ENCODE assay signal across 20 cellular contexts in genomic region chr15:55990986-55991385, GRCh38. TPM values are rescaled to one million over a fixed set of nuclear protein-coding genes. Genes with fewer than 3 reads are reported as not detected.
DNase-seq lines count a peak whose midpoint lies in the region; ATAC-seq and TF ChIP-seq lines count a peak whose summit lies in the region.
"Had no signal": no experiment of that assay in that cellular context is flagged by ENCODE, and none has a peak within 500 bp of the region (broad histone marks: within the 10 kb centered on the region; RNA-seq: fewer than 3 reads in every experiment).

No MANE protein-coding gene starts in this region.

- H3K27me3 ChIP-seq in SJSA1 (replicated peaks) (no peaks in the 10 kb centered on the region), upper lobe of left lung (no peaks in the 10 kb centered on the region), GM23338 (ENCODE audit: insufficient read depth) (peaks cover 29% of the 10 kb centered on the region)
- H3K27me3 ChIP-seq: heart right ventricle, MG63, upper lobe of right lung had no signal

- H3F3A ChIP-seq in GM23338 (replicated peaks; ENCODE audit: low read depth): peaks cover 7% of the 10 kb centered on the region; the same call in 1 of the 2 replicates

- H4K20me1 ChIP-seq in GM23338 (replicated peaks; ENCODE audit: insufficient read depth): no peaks in the 10 kb centered on the region; the same call in 1 of the 2 replicates

- DNase-seq in activated naive CD4-positive, alpha-beta T cell treated with Interleukin-2 at 50 U/mL for 16 hours: no peak
- DNase-seq in SJSA1 (ENCODE audit: low read depth in 1 of 2, low spot score in 2 of 2): no peak
- peak; percentile 14 for DNase-seq in fibroblast of pulmonary artery (ENCODE audit: low read depth)
- DNase-seq in upper lobe of left lung: no peak
- no peak for DNase-seq in GM23338 (ENCODE audit: low spot score)
- DNase-seq in NCI-H1694 (lab: John Stamatoyannopoulos, UW): no peak
- DNase-seq: activated CD4-positive, alpha-beta T cell treated with anti-CD3 and anti-CD28 coated beads for 4 hours; activated naive CD8-positive, alpha-beta T cell treated with anti-CD3 and anti-CD28 coated beads for 36 hours; effector CD4-positive, alpha-beta T cell; heart right ventricle; MG63; NCI-H2029 treated with DMSO at 0.1 percent for 48 hours; NCI-H524; stimulated activated CD4-positive, alpha-beta T cell treated with anti-CD3 and anti-CD28 coated beads, Interleukin-15, amount 100 ng/mL, for 24 hours; stimulated activated naive CD4-positive, alpha-beta T cell treated with Interleukin-2 at 50 U/mL for 16 hours; upper lobe of right lung had no signal

- H3K9me2 ChIP-seq in GM23338 (ENCODE audit: insufficient read depth): no peaks in the 10 kb centered on the region

- peaks cover 27% of the 10 kb centered on the region for H3K4me1 Mint-ChIP-seq in activated naive CD4-positive, alpha-beta T cell treated with anti-CD3 and anti-CD28 coated beads, Interleukin-2, amount 50 U/mL, for 24 hours
- peaks cover 20% of the 10 kb centered on the region for H3K4me1 Mint-ChIP-seq in GM23338
- H3K4me1 Mint-ChIP-seq: memory B cell had no signal

- H3K27ac ChIP-seq in SJSA1 (peak overlapping the region; percentile 79), upper lobe of left lung (peak overlapping the region; percentile 7 to 96 (median 90)), GM23338 (ENCODE audit: low read depth) (no peak overlapping the region)
- H3K27ac ChIP-seq: upper lobe of right lung had no signal

- H2AFZ ChIP-seq in GM23338: no peak overlapping the region

- ATAC-seq in upper lobe of left lung (ENCODE audit: low FRiP score in 2 of 2): no peak
- ATAC-seq in GM18502 (IDR thresholded peaks at IDR 0.05; ENCODE audit: poor library complexity, unreplicated experiment): no peak
- ATAC-seq in GM23338: no peak
- ATAC-seq: heart right ventricle; natural killer cell treated with Interleukin-12 subunit alpha and Interleukin-12 subunit beta and Interleukin-15 and Interleukin-18, amount 100 ng/mL, for 72 hours; upper lobe of right lung had no signal

- H3K4me2 ChIP-seq in GM23338: no peak overlapping the region

- peaks cover under 1% of the 10 kb centered on the region for H3K36me3 Mint-ChIP-seq in activated naive CD4-positive, alpha-beta T cell treated with anti-CD3 and anti-CD28 coated beads, Interleukin-2, amount 50 U/mL, for 24 hours
- peaks cover 5% of the 10 kb centered on the region; the same call in 2 of the 3 replicates for H3K36me3 Mint-ChIP-seq in GM23338 (ENCODE audit: low read depth)
- H3K36me3 Mint-ChIP-seq: memory B cell; natural killer cell treated with Interleukin-12 subunit alpha and Interleukin-12 subunit beta and Interleukin-15 and Interleukin-18, amount 100 ng/mL, for 72 hours had no signal

- WGBS in upper lobe of left lung, 2 donors: 98 to 100% methylated on average over 1 of the region's 1 CpG

- H3K79me2 ChIP-seq in GM23338 (replicated peaks; ENCODE audit: insufficient read depth): no peaks in the 10 kb centered on the region

- H3K4me3 Mint-ChIP-seq in activated naive CD4-positive, alpha-beta T cell treated with anti-CD3 and anti-CD28 coated beads, Interleukin-2, amount 50 U/mL, for 24 hours: peak overlapping the region; percentile 92
- H3K4me3 Mint-ChIP-seq in GM23338: no peak overlapping the region
- H3K4me3 Mint-ChIP-seq: activated naive CD8-positive, alpha-beta T cell treated with anti-CD3 and anti-CD28 coated beads for 36 hours; memory B cell had no signal

- no peak for TF ChIP-seq EP300 in upper lobe of left lung (IDR thresholded peaks at IDR 0.05)

- H3K4me1 ChIP-seq in SJSA1 (replicated peaks): peaks cover 32% of the 10 kb centered on the region
- peaks cover 6 to 30% (median 17%) of the 10 kb centered on the region in 4 donors for H3K4me1 ChIP-seq in upper lobe of left lung
- H3K4me1 ChIP-seq in GM23338 (ENCODE audit: insufficient read depth): peaks cover 14% of the 10 kb centered on the region

- H3K36me3 ChIP-seq in SJSA1 (peaks cover 25% of the 10 kb centered on the region), upper lobe of left lung (no peaks in the 10 kb centered on the region), GM23338 (ENCODE audit: insufficient read depth) (no peaks in the 10 kb centered on the region)
- H3K36me3 ChIP-seq: upper lobe of right lung had no signal

- no peaks in the 10 kb centered on the region for H3K9me3 Mint-ChIP-seq in activated naive CD4-positive, alpha-beta T cell treated with anti-CD3 and anti-CD28 coated beads, Interleukin-2, amount 50 U/mL, for 24 hours
- H3K9me3 Mint-ChIP-seq in GM23338: no peaks in the 10 kb centered on the region; the same call in 2 of the 3 replicates
- H3K9me3 Mint-ChIP-seq: activated naive CD8-positive, alpha-beta T cell treated with anti-CD3 and anti-CD28 coated beads for 36 hours; memory B cell; natural killer cell treated with Interleukin-12 subunit alpha and Interleukin-12 subunit beta and Interleukin-15 and Interleukin-18, amount 100 ng/mL, for 72 hours had no signal

- no peak overlapping the region for H3K27ac Mint-ChIP-seq in activated naive CD4-positive, alpha-beta T cell treated with anti-CD3 and anti-CD28 coated beads, Interleukin-2, amount 50 U/mL, for 24 hours
- H3K27ac Mint-ChIP-seq in GM23338: no peak overlapping the region
- H3K27ac Mint-ChIP-seq: activated naive CD8-positive, alpha-beta T cell treated with anti-CD3 and anti-CD28 coated beads for 36 hours; memory B cell; natural killer cell treated with Interleukin-12 subunit alpha and Interleukin-12 subunit beta and Interleukin-15 and Interleukin-18, amount 100 ng/mL, for 72 hours had no signal

- TF ChIP-seq CTCF in fibroblast of pulmonary artery (IDR thresholded peaks at IDR 0.05; ENCODE audit: low read length, missing control alignments) (no peak), upper lobe of left lung (IDR thresholded peaks at IDR 0.05) (no peak), GM23338 (conservative IDR thresholded peaks at IDR 0.05; ENCODE audit: low read depth in 2 of 2) (no peak)

- H3K4me3 ChIP-seq in SJSA1 (no peak overlapping the region), fibroblast of pulmonary artery (replicated peaks; ENCODE audit: low read depth, low read length) (no peak overlapping the region), upper lobe of left lung (no peak overlapping the region), GM23338 (no peak overlapping the region)
- H3K4me3 ChIP-seq: MG63 had no signal

- TF ChIP-seq POLR2A in upper lobe of left lung (IDR thresholded peaks at IDR 0.05): no peak

- H3K9me3 ChIP-seq in SJSA1 (replicated peaks) (no peaks in the 10 kb centered on the region; the same call in 1 of the 2 replicates), upper lobe of left lung (no peaks in the 10 kb centered on the region)
- H3K9me3 ChIP-seq: heart right ventricle, MG63, upper lobe of right lung had no signal

- peaks cover under 1% of the 10 kb centered on the region for H3K27me3 Mint-ChIP-seq in activated naive CD4-positive, alpha-beta T cell treated with anti-CD3 and anti-CD28 coated beads, Interleukin-2, amount 50 U/mL, for 24 hours
- H3K27me3 Mint-ChIP-seq in GM23338 (ENCODE audit: insufficient read depth, low read depth, poor library complexity): peaks cover 14% of the 10 kb centered on the region

TF ChIP-seq in GM23338, 12 proteins besides CTCF, POLR2A, EP300 and RAD21 (continues in another document):
- TF ChIP-seq EZH2 (IDR thresholded peaks at IDR 0.05; ENCODE audit: low read depth, unreplicated experiment): no peak
- no peak for TF ChIP-seq STAT1 (IDR thresholded peaks at IDR 0.05; ENCODE audit: unreplicated experiment)
- no peak for TF ChIP-seq JUNB (IDR thresholded peaks at IDR 0.05; ENCODE audit: unreplicated experiment)
- no peak for TF ChIP-seq NANOG (IDR thresholded peaks at IDR 0.05; ENCODE audit: borderline replicate concordance)
- TF ChIP-seq POLR2AphosphoS5 (IDR thresholded peaks at IDR 0.05; ENCODE audit: low read depth): no peak
- no peak for TF ChIP-seq CREB1 (CRISPR knock-in tag; IDR thresholded peaks at IDR 0.05; ENCODE audit: low read depth)
- no peak for TF ChIP-seq ETS1 (IDR thresholded peaks at IDR 0.05)
- no peak for TF ChIP-seq ZNF331 (CRISPR knock-in tag; IDR thresholded peaks at IDR 0.05; ENCODE audit: low read depth)
- no peak for TF ChIP-seq REST (IDR thresholded peaks at IDR 0.05; ENCODE audit: unreplicated experiment)

RNA-seq across cellular contexts. Expression of gene NEDD4, which starts 2.4 kb away (rescaled TPM):
- 66.6 and 114 TPM in 2 replicates for total RNA-seq in SJSA1 (2014; rRNA removed; shearing (Covaris generic))
- total RNA-seq in upper lobe of left lung: 10 to 100 TPM in 3 of 6 donors, 1 to 10 TPM in 3; 8.4 to 18.8 (median 10.5) TPM
- total RNA-seq in GM23338 (2014; rRNA removed; shearing (Covaris generic)): 6.6 and 7.2 TPM in 2 replicates
- 2.1 and 2.5 TPM in 2 replicates for polyA plus RNA-seq in GM23338 (2016; fragmentation: Nextera tagmentation; extraction: Ambion mirVana)
